Comparison of ENCODE assay signal across 8 cellular contexts in genomic region chr17:42248351-42249179, GRCh38. TPM values are rescaled to one million over a fixed set of nuclear protein-coding genes. Genes with fewer than 3 reads are reported as not detected.
DNase-seq lines count a peak whose midpoint lies in the region; ATAC-seq and TF ChIP-seq lines count a peak whose summit lies in the region.

No MANE protein-coding gene starts in this region.

- TF ChIP-seq CTCF in SK-N-SH (IDR thresholded peaks at IDR 0.05) (no peak), uterus (IDR thresholded peaks at IDR 0.05) (peak in 2 of 4 experiments; percentile 9 to 27)

- 33% methylated on average over 13 of the region's 13 CpGs for WGBS in SK-N-SH (ENCODE audit: low lambda C conversion rate)

- peak overlapping the region; percentile 48; the same call in 1 of the 2 replicates for H3K9ac ChIP-seq in SK-N-SH

- H3K27me3 Mint-ChIP-seq in activated naive CD8-positive, alpha-beta T cell: no peaks in the 10 kb centered on the region

- H3K4me1 ChIP-seq in ACC112 (ENCODE audit: control insufficient read depth, insufficient read depth, low read length, unreplicated experiment) (peaks cover 22% of the 10 kb centered on the region), SK-N-SH (ENCODE audit: control insufficient read depth in 1 of 2, insufficient read depth in 2 of 2, low read depth in 1 of 2, low read length in 1 of 2) (peaks cover 8 to 11% of the 10 kb centered on the region in 2 experiments; a peak in 3 of 4 replicates), uterus (no peaks in the 10 kb centered on the region)

- H3F3A ChIP-seq in SK-N-SH (replicated peaks; ENCODE audit: insufficient read depth): peaks cover 19% of the 10 kb centered on the region

- TF ChIP-seq POLR2A in uterus (IDR thresholded peaks at IDR 0.05): peak; percentile 37 to 72

- TF ChIP-seq RAD21 in SK-N-SH (IDR thresholded peaks at IDR 0.05; ENCODE audit: low read length): no peak

- H3K4me1 Mint-ChIP-seq in activated naive CD8-positive, alpha-beta T cell (ENCODE audit: low read depth): peaks cover 73% of the 10 kb centered on the region

- peak; percentile 84 for ATAC-seq in GM18907 (IDR thresholded peaks at IDR 0.05; ENCODE audit: unreplicated experiment)
- ATAC-seq in HG03520 (IDR thresholded peaks at IDR 0.05; ENCODE audit: unreplicated experiment): peak; percentile 56

- H3K79me2 ChIP-seq in ACC112 (ENCODE audit: control insufficient read depth, insufficient read depth, low read length, unreplicated experiment) (peaks cover 18% of the 10 kb centered on the region), SK-N-SH (ENCODE audit: insufficient read depth) (peaks cover 66% of the 10 kb centered on the region)

- H3K27ac ChIP-seq in ACC112 (ENCODE audit: low read depth, low read length) (peak overlapping the region; percentile 60), SK-N-SH (ENCODE audit: low read depth in 2 of 2, low read length in 1 of 2) (peak overlapping the region; percentile 73 to 94), uterus (peak overlapping the region; percentile 85 to 94)

- H3K36me3 ChIP-seq in ACC112 (ENCODE audit: insufficient read depth, low read length) (no peaks in the 10 kb centered on the region), SK-N-SH (replicated peaks in 1 of 2; ENCODE audit: control insufficient read depth in 1 of 2, insufficient read depth in 2 of 2, low read length in 1 of 2) (peaks cover 0 to 6% of the 10 kb centered on the region in 2 experiments), uterus (no peaks in the 10 kb centered on the region)

- no peak for TF ChIP-seq EP300 in SK-N-SH (IDR thresholded peaks at IDR 0.05; ENCODE audit: borderline replicate concordance in 1 of 2, low read depth in 1 of 2, low read length in 1 of 2)

- H3K27ac Mint-ChIP-seq in activated naive CD8-positive, alpha-beta T cell: peak overlapping the region; percentile 98

- peak; percentile 69 for DNase-seq in SK-N-SH
- peak; percentile 91 for DNase-seq in cardiac septum (ENCODE audit: low spot score)
- peak; percentile 90 for DNase-seq in renal cortical epithelial cell (ENCODE audit: low read depth)
- peak; percentile 78 to 90 for DNase-seq in uterus

- peak overlapping the region; percentile 88 for H2AFZ ChIP-seq in ACC112 (ENCODE audit: low read length, unreplicated experiment)
- peak overlapping the region; percentile 66; the same call in 1 of the 2 replicates for H2AFZ ChIP-seq in SK-N-SH (ENCODE audit: low read depth)

- H3K4me2 ChIP-seq in SK-N-SH: peak overlapping the region; percentile 70

- peak overlapping the region; percentile 68 for H3K4me3 ChIP-seq in ACC112 (ENCODE audit: low read depth, low read length)
- H3K4me3 ChIP-seq in SK-N-SH (ENCODE audit: low read depth in 2 of 2, low read length in 1 of 2): peak overlapping the region; percentile 40 to 51
- peak overlapping the region; percentile 8 to 26 for H3K4me3 ChIP-seq in uterus

- H3K9me2 ChIP-seq in SK-N-SH: no peaks in the 10 kb centered on the region

- H3K9me3 Mint-ChIP-seq in activated naive CD8-positive, alpha-beta T cell (ENCODE audit: low read depth): no peaks in the 10 kb centered on the region

- intact Hi-C loops in cardiac septum (cut with DNase I): loop anchor here (5.0 kb wide), 1 partner anchor 39 kb away; the partner anchor contains the start of gene STAT5A
- intact Hi-C loops in uterus (cut with DNase I; ENCODE audit: low total_unique reads): no loop called here

- H3K36me3 Mint-ChIP-seq in activated naive CD8-positive, alpha-beta T cell: peaks cover 2% of the 10 kb centered on the region

- no peaks in the 10 kb centered on the region for H3K27me3 ChIP-seq in ACC112 (ENCODE audit: insufficient read depth, low read length)
- no peaks in the 10 kb centered on the region for H3K27me3 ChIP-seq in SK-N-SH (ENCODE audit: insufficient read depth)
- H3K27me3 ChIP-seq in uterus: no peaks in the 10 kb centered on the region

- CTCF ChIA-PET in SK-N-SH (lab: Yijun Ruan, JAX): interaction anchor here (0.9 to 2.5 kb wide), 6 partner anchors 12 to 158 kb away, joined by 3 to 9 read pairs (median 6); no protein-coding TSS in a partner anchor

- no peaks in the 10 kb centered on the region for H4K20me1 ChIP-seq in SK-N-SH (ENCODE audit: insufficient read depth)

- peak overlapping the region; percentile 91 for H3K4me3 Mint-ChIP-seq in activated naive CD8-positive, alpha-beta T cell

- no peaks in the 10 kb centered on the region for H3K9me3 ChIP-seq in SK-N-SH
- H3K9me3 ChIP-seq in uterus: no peaks in the 10 kb centered on the region

- POLR2A ChIA-PET in SK-N-SH (lab: Yijun Ruan, JAX): interaction anchor here (0.6 to 1.9 kb wide), 7 partner anchors 9 to 374 kb away, joined by 3 to 6 read pairs (median 3); partner anchors contain the start of genes DNAJC7 and KCNH4

TF ChIP-seq in SK-N-SH, 30 proteins besides CTCF, POLR2A, EP300 and RAD21 (continues in another document):
- TF ChIP-seq RCOR1 (IDR thresholded peaks at IDR 0.05; ENCODE audit: low read length) (no peak), GABPA (IDR thresholded peaks at IDR 0.05; ENCODE audit: low read depth) (peak; percentile 72), RXRA (IDR thresholded peaks at IDR 0.05; ENCODE audit: borderline replicate concordance, low read depth) (no peak), SMC3 (IDR thresholded peaks at IDR 0.05; ENCODE audit: low read depth, low read length) (no peak), MXI1 (IDR thresholded peaks at IDR 0.05; ENCODE audit: low read depth, low read length) (peak; percentile 83), SIN3A (IDR thresholded peaks at IDR 0.05; ENCODE audit: borderline replicate concordance, low read depth, low read length) (no peak), USF2 (IDR thresholded peaks at IDR 0.05; ENCODE audit: borderline replicate concordance, low read depth, low read length) (peak; percentile 67; the same call in 1 of the 2 replicates), TAF1 (IDR thresholded peaks at IDR 0.05; ENCODE audit: borderline replicate concordance, low read depth, low read length) (peak; percentile 58; the same call in 1 of the 2 replicates), NRF1 (IDR thresholded peaks at IDR 0.05; ENCODE audit: low read depth, low read length) (no peak), TEAD4 (IDR thresholded peaks at IDR 0.05; ENCODE audit: borderline replicate concordance, insufficient read depth) (no peak), REST (IDR thresholded peaks at IDR 0.05; ENCODE audit: low read depth, low read length) (no peak)
- TF ChIP-seq, protein P1, sequence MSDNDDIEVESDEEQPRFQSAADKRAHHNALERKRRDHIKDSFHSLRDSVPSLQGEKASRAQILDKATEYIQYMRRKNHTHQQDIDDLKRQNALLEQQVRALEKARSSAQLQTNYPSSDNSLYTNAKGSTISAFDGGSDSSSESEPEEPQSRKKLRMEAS (IDR thresholded peaks at IDR 0.05; ENCODE audit: low read depth): 0 out of 2 replicates have a peak, but pooled peaks have one; percentile 34

RNA-seq across cellular contexts. Expression of gene STAT5B, which starts 27.6 kb away (rescaled TPM):
- polyA plus RNA-seq in SK-N-SH (2012; rRNA removed): 23.6 and 27.7 TPM in 2 replicates
- 12.5 and 15.6 TPM in 2 replicates for polyA plus RNA-seq in SK-N-SH (2012; cell fraction: cytosol; rRNA removed)
- 64.3 and 77.5 TPM in 2 replicates for polyA plus RNA-seq in SK-N-SH (2012; cell fraction: nucleus; rRNA removed)
- total RNA-seq in cardiac septum (32.8 TPM), renal cortical epithelial cell (17.2 and 27.2 TPM in 2 replicates), uterus (100 to 1,000 TPM in 3 of 4 donors, 10 to 100 TPM in 1; 72.1 to 187 (median 144) TPM)

RNA-seq across cellular contexts. Expression of gene STAT5A, which starts 39.7 kb away (rescaled TPM):
- 1.4 and 2.3 TPM in 2 replicates for polyA plus RNA-seq in SK-N-SH (2012; rRNA removed)
- 0.85 and 1.7 TPM in 2 replicates for polyA plus RNA-seq in SK-N-SH (2012; cell fraction: cytosol; rRNA removed)
- polyA plus RNA-seq in SK-N-SH (2012; cell fraction: nucleus; rRNA removed): 5.1 and 5.8 TPM in 2 replicates
- 12.1 TPM for total RNA-seq in cardiac septum
- total RNA-seq in renal cortical epithelial cell: 12.2 and 25.7 TPM in 2 replicates
- total RNA-seq in uterus: 10 to 100 TPM; 30.7 to 69.2 (median 33.9) TPM

RNA-seq across cellular contexts. Expression of gene GHDC, which starts 54.3 kb away (rescaled TPM):
- polyA plus RNA-seq in SK-N-SH (2012; rRNA removed): 15.8 and 18.0 TPM in 2 replicates
- polyA plus RNA-seq in SK-N-SH (2012; cell fraction: cytosol; rRNA removed): 5.8 and 9.8 TPM in 2 replicates
- 48.3 and 51.9 TPM in 2 replicates for polyA plus RNA-seq in SK-N-SH (2012; cell fraction: nucleus; rRNA removed)
- total RNA-seq in cardiac septum (6.0 TPM), renal cortical epithelial cell (30.6 and 69.0 TPM in 2 replicates), uterus (10 to 100 TPM in 2 of 4 donors, 1 to 10 TPM in 2; 8.2 to 26.8 (median 17.5) TPM)

Comparison
In these comparisons a context has a peak if more than half of its experiments do, and no peak if none do; other contexts are left out.
1. Peak in every context shown above with its lines: DNase-seq, ATAC-seq, H3K4me3 ChIP-seq and H3K27ac ChIP-seq.
2. H3K4me3 ChIP-seq: peak in every context shown above with its lines; median percentile 68 in ACC112; 46 in SK-N-SH; 17 in uterus.